In the genomic region with DNA sequence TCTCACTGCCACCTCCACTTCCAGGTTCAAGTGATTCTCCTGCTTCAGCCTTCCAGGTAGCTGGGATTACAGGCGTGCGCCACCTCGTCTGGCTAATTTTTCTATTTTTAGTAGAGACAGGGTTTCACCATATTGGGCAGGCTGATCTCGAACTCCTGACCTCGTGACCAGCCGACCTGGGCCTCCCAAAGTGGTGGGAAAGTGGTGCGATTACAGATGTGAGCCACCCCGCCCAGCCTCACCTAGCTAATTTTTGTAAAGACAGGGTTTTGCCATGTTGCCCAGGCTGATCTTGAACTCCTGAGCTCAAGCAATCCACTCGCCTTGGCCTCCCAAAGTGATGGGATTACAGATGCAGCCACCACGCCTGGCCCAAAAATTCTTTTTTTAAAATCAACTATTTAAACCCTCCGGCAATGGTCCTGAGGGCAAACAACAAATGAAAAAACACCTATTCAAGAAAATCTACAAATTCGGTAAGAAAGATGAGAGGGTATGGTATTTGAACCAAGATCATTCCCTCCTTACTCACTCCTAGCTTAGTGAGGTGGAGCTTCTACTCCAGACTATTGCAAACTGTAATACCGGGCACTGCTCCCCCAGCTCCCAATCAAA, we compare ENCODE assay signal across 1 cellular context.
TF ChIP-seq lines count a peak whose summit lies in the region.

No MANE protein-coding gene starts in this region.

TF ChIP-seq in endothelial cell of umbilical vein, 7 proteins besides CTCF, POLR2A, EP300 and RAD21:
- TF ChIP-seq POLR2AphosphoS5 (IDR thresholded peaks at IDR 0.05; ENCODE audit: insufficient read depth, low read depth, low read length) (no peak), FOS (IDR thresholded peaks at IDR 0.05; ENCODE audit: borderline replicate concordance, insufficient read depth, low read length) (no peak)
